In the genomic region with DNA sequence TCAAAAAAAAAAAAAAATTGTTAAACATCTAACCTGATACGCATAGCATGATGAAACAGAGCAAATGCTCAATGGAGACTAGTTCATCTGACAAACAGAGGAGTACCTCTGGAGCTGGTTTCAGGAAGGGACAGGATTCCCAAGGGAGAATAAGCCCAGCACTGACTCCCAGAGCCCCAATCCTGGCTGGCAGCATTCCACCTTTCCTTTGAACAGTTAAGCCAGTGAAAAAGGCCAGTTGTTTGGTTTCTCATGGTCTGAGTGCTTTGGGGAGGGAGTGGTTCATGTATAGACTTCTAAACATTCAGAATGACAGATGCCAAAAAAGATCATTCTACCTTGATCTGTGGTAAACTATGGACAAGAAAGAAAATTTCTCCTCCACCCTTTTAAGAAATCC, we compare ENCODE assay signal across 25 cellular contexts.
"Had no signal": no experiment of that assay in that cellular context is flagged by ENCODE, and none has a peak within 500 bp of the region (broad histone marks: within the 10 kb centered on the region; RNA-seq: fewer than 3 reads in every experiment).

No MANE protein-coding gene starts in this region.

- H3K9me3 Mint-ChIP-seq: activated naive CD8-positive, alpha-beta T cell treated with anti-CD3 and anti-CD28 coated beads, Interleukin-2, amount 10 ng/mL, durations not matched to agents 7 days and 5 days had no signal

- H3K9me3 ChIP-seq: heart left ventricle, left lung, psoas muscle, stomach, thyroid gland, upper lobe of right lung had no signal

- H3K9ac ChIP-seq: parathyroid adenoma had no signal

- H3K4me3 Mint-ChIP-seq: activated CD4-positive, alpha-beta memory T cell treated with anti-CD3 and anti-CD28 coated beads, Interleukin-2, amount 10 ng/mL, durations not matched to agents 7 days and 5 days; activated CD4-positive, alpha-beta T cell treated with anti-CD3 and anti-CD28 coated beads, Interleukin-2, amount 10 ng/mL, durations not matched to agents 7 days and 5 days; activated naive CD4-positive, alpha-beta T cell treated with anti-CD3 and anti-CD28 coated beads, Interleukin-2, amount 10 ng/mL, durations not matched to agents 7 days and 5 days; activated naive CD8-positive, alpha-beta T cell treated with anti-CD3 and anti-CD28 coated beads, Interleukin-2, amount 10 ng/mL, durations not matched to agents 7 days and 5 days; activated T-cell treated with anti-CD3 and anti-CD28 coated beads, Interleukin-2, amount 50 U/mL, for 24 hours; naive thymus-derived CD4-positive, alpha-beta T cell; stimulated activated naive B cell treated with anti-CD40 and anti-IgM and Interleukin-4, amounts not matched to agents 10 μg/mL and 1 μg/mL and 100 μg/mL, for 72 hours had no signal

- H3K27me3 Mint-ChIP-seq: activated CD4-positive, alpha-beta memory T cell treated with anti-CD3 and anti-CD28 coated beads, Interleukin-2, amount 10 ng/mL, durations not matched to agents 7 days and 5 days; activated CD4-positive, alpha-beta T cell treated with anti-CD3 and anti-CD28 coated beads, Interleukin-2, amount 10 ng/mL, durations not matched to agents 7 days and 5 days; activated naive CD4-positive, alpha-beta T cell treated with anti-CD3 and anti-CD28 coated beads, Interleukin-2, amount 10 ng/mL, durations not matched to agents 7 days and 5 days; activated naive CD8-positive, alpha-beta T cell treated with anti-CD3 and anti-CD28 coated beads, Interleukin-2, amount 10 ng/mL, durations not matched to agents 7 days and 5 days; activated T-cell treated with anti-CD3 and anti-CD28 coated beads, Interleukin-2, amount 50 U/mL, for 24 hours; naive thymus-derived CD4-positive, alpha-beta T cell; stimulated activated naive B cell treated with anti-CD40 and anti-IgM and Interleukin-4, amounts not matched to agents 10 μg/mL and 1 μg/mL and 100 μg/mL, for 72 hours had no signal

- H3K27ac ChIP-seq: parathyroid adenoma, psoas muscle, thyroid gland, upper lobe of right lung, WERI-Rb-1 had no signal

- H3K36me3 Mint-ChIP-seq: activated naive CD4-positive, alpha-beta T cell treated with anti-CD3 and anti-CD28 coated beads, Interleukin-2, amount 10 ng/mL, durations not matched to agents 7 days and 5 days; activated naive CD8-positive, alpha-beta T cell treated with anti-CD3 and anti-CD28 coated beads, Interleukin-2, amount 10 ng/mL, durations not matched to agents 7 days and 5 days; naive thymus-derived CD4-positive, alpha-beta T cell; stimulated activated naive B cell treated with anti-CD40 and anti-IgM and Interleukin-4, amounts not matched to agents 10 μg/mL and 1 μg/mL and 100 μg/mL, for 72 hours had no signal

- ATAC-seq: esophagus mucosa; left lung; naive thymus-derived CD4-positive, alpha-beta T cell; psoas muscle; stimulated activated naive B cell treated with anti-CD40 and anti-IgM and Interleukin-4, amounts not matched to agents 10 μg/mL and 1 μg/mL and 100 μg/mL, for 72 hours; upper lobe of right lung had no signal

- H3K27me3 ChIP-seq: heart left ventricle, left lung, stomach, thyroid gland, upper lobe of right lung had no signal

- H3K36me3 ChIP-seq: heart left ventricle, left lung, stomach, thyroid gland, upper lobe of right lung, WERI-Rb-1 had no signal

- H3K4me1 ChIP-seq: left lung, parathyroid adenoma, psoas muscle, stomach, thyroid gland had no signal

- H3K79me2 ChIP-seq: parathyroid adenoma had no signal

- H3K4me1 Mint-ChIP-seq: activated CD4-positive, alpha-beta memory T cell treated with anti-CD3 and anti-CD28 coated beads, Interleukin-2, amount 10 ng/mL, durations not matched to agents 7 days and 5 days; activated CD4-positive, alpha-beta T cell treated with anti-CD3 and anti-CD28 coated beads, Interleukin-2, amount 10 ng/mL, durations not matched to agents 7 days and 5 days; activated naive CD4-positive, alpha-beta T cell treated with anti-CD3 and anti-CD28 coated beads, Interleukin-2, amount 10 ng/mL, durations not matched to agents 7 days and 5 days; activated naive CD8-positive, alpha-beta T cell treated with anti-CD3 and anti-CD28 coated beads, Interleukin-2, amount 10 ng/mL, durations not matched to agents 7 days and 5 days; naive thymus-derived CD4-positive, alpha-beta T cell; stimulated activated naive B cell treated with anti-CD40 and anti-IgM and Interleukin-4, amounts not matched to agents 10 μg/mL and 1 μg/mL and 100 μg/mL, for 72 hours had no signal

- H3K27ac Mint-ChIP-seq: activated CD4-positive, alpha-beta memory T cell treated with anti-CD3 and anti-CD28 coated beads, Interleukin-2, amount 10 ng/mL, durations not matched to agents 7 days and 5 days; activated CD4-positive, alpha-beta T cell treated with anti-CD3 and anti-CD28 coated beads, Interleukin-2, amount 10 ng/mL, durations not matched to agents 7 days and 5 days; activated naive CD4-positive, alpha-beta T cell treated with anti-CD3 and anti-CD28 coated beads, Interleukin-2, amount 10 ng/mL, durations not matched to agents 7 days and 5 days; activated naive CD8-positive, alpha-beta T cell treated with anti-CD3 and anti-CD28 coated beads, Interleukin-2, amount 10 ng/mL, durations not matched to agents 7 days and 5 days; activated T-cell treated with anti-CD3 and anti-CD28 coated beads, Interleukin-2, amount 50 U/mL, for 24 hours; naive thymus-derived CD4-positive, alpha-beta T cell; stimulated activated naive B cell treated with anti-CD40 and anti-IgM and Interleukin-4, amounts not matched to agents 10 μg/mL and 1 μg/mL and 100 μg/mL, for 72 hours had no signal

- H3K4me3 ChIP-seq: heart left ventricle, left lung, lung, psoas muscle, stomach, thyroid gland, upper lobe of right lung had no signal

- DNase-seq: activated CD4-positive, alpha-beta memory T cell treated with anti-CD3 and anti-CD28 coated beads, Interleukin-2, amount 10 ng/mL, durations not matched to agents 7 days and 5 days; activated CD4-positive, alpha-beta T cell treated with anti-CD3 and anti-CD28 coated beads, Interleukin-2, amount 10 ng/mL, durations not matched to agents 7 days and 5 days; activated CD4-positive, CD25-positive, alpha-beta regulatory T cell treated with anti-CD3 and anti-CD28 coated beads, Interleukin-2, amount 50 U/mL, for 72 hours; activated CD8-positive, alpha-beta memory T cell treated with anti-CD3 and anti-CD28 coated beads, Interleukin-2, amount 50 U/mL, for 48 hours; activated gamma-delta T cell; activated naive CD4-positive, alpha-beta T cell treated with anti-CD3 and anti-CD28 coated beads, Interleukin-2, amount 10 ng/mL, durations not matched to agents 7 days and 5 days; activated naive CD8-positive, alpha-beta T cell treated with anti-CD3 and anti-CD28 coated beads, Interleukin-2, amount 10 ng/mL, durations not matched to agents 7 days and 5 days; activated T-cell treated with anti-CD3 and anti-CD28 coated beads, Interleukin-2, amount 50 U/mL, for 24 hours; caudate nucleus; foreskin fibroblast; left lung; naive thymus-derived CD4-positive, alpha-beta T cell; occipital lobe; psoas muscle; stimulated activated CD4-positive, alpha-beta T cell treated with anti-CD3 and anti-CD28 coated beads, Interleukin-15, amount 100 ng/mL, for 24 hours; stimulated activated CD4-positive, alpha-beta T cell treated with anti-CD3 and anti-CD28 coated beads, Interleukin-2, amount 100 ng/mL, for 24 hours; stimulated activated naive B cell treated with anti-CD40 and anti-IgM and Interleukin-4, amounts not matched to agents 10 μg/mL and 1 μg/mL and 100 μg/mL, for 72 hours; stomach; thyroid gland; upper lobe of right lung; WERI-Rb-1 had no signal
